In genomic region chr11:76846441-76846840, GRCh38 we compare ENCODE assay signal across 23 cellular contexts.
"Had no signal": no experiment of that assay in that cellular context is flagged by ENCODE, and none has a peak within 500 bp of the region (broad histone marks: within the 10 kb centered on the region; RNA-seq: fewer than 3 reads in every experiment).

No MANE protein-coding gene starts in this region.

- FAIRE-seq: endometrium, frontal cortex, kidney had no signal

- H3K4me3 ChIP-seq: coronary artery, gastroesophageal sphincter, heart left ventricle, hepatocyte, left lung, lower lobe of right lung had no signal

- ATAC-seq: effector memory CD8-positive, alpha-beta T cell; esophagus mucosa; foreskin keratinocyte; gastroesophageal sphincter; heart left ventricle; left lung; left ventricle myocardium superior; lower lobe of right lung had no signal

- H3K4me1 Mint-ChIP-seq: immature natural killer cell had no signal

- H3K79me2 ChIP-seq: hepatocyte had no signal

- H3K4me3 Mint-ChIP-seq: effector memory CD8-positive, alpha-beta T cell; endodermal cell; immature natural killer cell; mesothelial cell of epicardium had no signal

- H3K27ac ChIP-seq: coronary artery, epithelial cell of prostate, foreskin keratinocyte, gastroesophageal sphincter, heart left ventricle, hepatocyte, left lung, lower lobe of right lung had no signal

- H3K27me3 ChIP-seq: foreskin keratinocyte, gastroesophageal sphincter, heart left ventricle, hepatocyte, left lung had no signal

- H3K27ac Mint-ChIP-seq: effector memory CD8-positive, alpha-beta T cell; endodermal cell; immature natural killer cell; mesothelial cell of epicardium had no signal

- H3K36me3 ChIP-seq: gastroesophageal sphincter, heart left ventricle, left lung, lower lobe of right lung had no signal

- H3K36me3 Mint-ChIP-seq: immature natural killer cell, mesothelial cell of epicardium had no signal

- DNase-seq: effector CD8-positive, alpha-beta T cell; effector memory CD8-positive, alpha-beta T cell; endodermal cell; erythroblast; foreskin keratinocyte; heart left ventricle; hypothalamus; immature natural killer cell; islet precursor cell; kidney; kidney glomerular epithelial cell; left lung; left ventricle myocardium superior; lower lobe of right lung; mesenchymal stem cell had no signal

- H3K4me2 ChIP-seq: hepatocyte had no signal

- H3K9me3 ChIP-seq: gastroesophageal sphincter, heart left ventricle, left lung, lower lobe of right lung had no signal

- H2AFZ ChIP-seq: hepatocyte had no signal

- H3K4me1 ChIP-seq: foreskin keratinocyte had no signal

- H3K9me3 Mint-ChIP-seq: effector memory CD8-positive, alpha-beta T cell; immature natural killer cell had no signal
